3 cellular contexts compared by ENCODE assay signal in the genomic region with DNA sequence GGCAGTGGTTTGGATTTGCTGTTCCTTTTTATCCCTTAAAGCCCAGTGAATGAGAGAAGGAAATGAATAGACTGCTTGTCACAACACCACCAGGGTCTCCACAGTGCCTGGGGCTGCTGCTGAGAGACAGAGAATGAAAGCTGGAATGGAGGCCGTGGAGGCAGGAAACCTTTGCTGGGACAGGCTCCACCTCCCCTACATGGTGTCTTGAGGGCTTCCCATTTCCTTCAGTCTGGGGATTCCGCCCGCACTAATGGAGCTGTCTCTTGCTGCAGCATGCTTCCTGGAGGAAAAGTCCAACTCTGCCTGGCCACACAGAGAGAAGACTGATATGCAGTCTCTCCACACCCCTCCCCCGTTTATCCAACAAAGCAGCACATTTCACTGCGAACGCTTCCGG.
TF ChIP-seq lines count a peak whose summit lies in the region.

No MANE protein-coding gene starts in this region.

TF ChIP-seq in WTC11, 78 proteins besides CTCF, POLR2A, EP300 and RAD21:
- TF ChIP-seq ZNF138 (CRISPR knock-in tag; conservative IDR thresholded peaks at IDR 0.05) = no peak
- no peak for TF ChIP-seq NR2C2 (CRISPR knock-in tag; IDR thresholded peaks at IDR 0.05)
- TF ChIP-seq, protein P1, sequence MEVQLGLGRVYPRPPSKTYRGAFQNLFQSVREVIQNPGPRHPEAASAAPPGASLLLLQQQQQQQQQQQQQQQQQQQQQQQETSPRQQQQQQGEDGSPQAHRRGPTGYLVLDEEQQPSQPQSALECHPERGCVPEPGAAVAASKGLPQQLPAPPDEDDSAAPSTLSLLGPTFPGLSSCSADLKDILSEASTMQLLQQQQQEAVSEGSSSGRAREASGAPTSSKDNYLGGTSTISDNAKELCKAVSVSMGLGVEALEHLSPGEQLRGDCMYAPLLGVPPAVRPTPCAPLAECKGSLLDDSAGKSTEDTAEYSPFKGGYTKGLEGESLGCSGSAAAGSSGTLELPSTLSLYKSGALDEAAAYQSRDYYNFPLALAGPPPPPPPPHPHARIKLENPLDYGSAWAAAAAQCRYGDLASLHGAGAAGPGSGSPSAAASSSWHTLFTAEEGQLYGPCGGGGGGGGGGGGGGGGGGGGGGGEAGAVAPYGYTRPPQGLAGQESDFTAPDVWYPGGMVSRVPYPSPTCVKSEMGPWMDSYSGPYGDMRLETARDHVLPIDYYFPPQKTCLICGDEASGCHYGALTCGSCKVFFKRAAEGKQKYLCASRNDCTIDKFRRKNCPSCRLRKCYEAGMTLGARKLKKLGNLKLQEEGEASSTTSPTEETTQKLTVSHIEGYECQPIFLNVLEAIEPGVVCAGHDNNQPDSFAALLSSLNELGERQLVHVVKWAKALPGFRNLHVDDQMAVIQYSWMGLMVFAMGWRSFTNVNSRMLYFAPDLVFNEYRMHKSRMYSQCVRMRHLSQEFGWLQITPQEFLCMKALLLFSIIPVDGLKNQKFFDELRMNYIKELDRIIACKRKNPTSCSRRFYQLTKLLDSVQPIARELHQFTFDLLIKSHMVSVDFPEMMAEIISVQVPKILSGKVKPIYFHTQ (CRISPR knock-in tag; IDR thresholded peaks at IDR 0.05) = no peak
- no peak for TF ChIP-seq CREB1 (CRISPR knock-in tag; IDR thresholded peaks at IDR 0.05)
- TF ChIP-seq, protein P2, sequence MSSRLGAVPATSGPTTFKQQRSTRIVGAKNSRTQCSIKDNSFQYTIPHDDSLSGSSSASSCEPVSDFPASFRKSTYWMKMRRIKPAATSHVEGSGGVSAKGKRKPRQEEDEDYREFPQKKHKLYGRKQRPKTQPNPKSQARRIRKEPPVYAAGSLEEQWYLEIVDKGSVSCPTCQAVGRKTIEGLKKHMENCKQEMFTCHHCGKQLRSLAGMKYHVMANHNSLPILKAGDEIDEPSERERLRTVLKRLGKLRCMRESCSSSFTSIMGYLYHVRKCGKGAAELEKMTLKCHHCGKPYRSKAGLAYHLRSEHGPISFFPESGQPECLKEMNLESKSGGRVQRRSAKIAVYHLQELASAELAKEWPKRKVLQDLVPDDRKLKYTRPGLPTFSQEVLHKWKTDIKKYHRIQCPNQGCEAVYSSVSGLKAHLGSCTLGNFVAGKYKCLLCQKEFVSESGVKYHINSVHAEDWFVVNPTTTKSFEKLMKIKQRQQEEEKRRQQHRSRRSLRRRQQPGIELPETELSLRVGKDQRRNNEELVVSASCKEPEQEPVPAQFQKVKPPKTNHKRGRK (CRISPR knock-in tag; IDR thresholded peaks at IDR 0.05; ENCODE audit: borderline replicate concordance) = no peak
- no peak for TF ChIP-seq ETV6 (CRISPR knock-in tag; IDR thresholded peaks at IDR 0.05)
- TF ChIP-seq NR1H2 (CRISPR knock-in tag; IDR thresholded peaks at IDR 0.05) = no peak
- TF ChIP-seq KAT7 (CRISPR knock-in tag; IDR thresholded peaks at IDR 0.05; ENCODE audit: borderline replicate concordance) = no peak
- TF ChIP-seq FOXJ3 (CRISPR knock-in tag; IDR thresholded peaks at IDR 0.05; ENCODE audit: borderline replicate concordance) = no peak
- TF ChIP-seq IRF2 (CRISPR knock-in tag; IDR thresholded peaks at IDR 0.05; ENCODE audit: borderline replicate concordance, low read depth) = no peak
- TF ChIP-seq MYBL2 (CRISPR knock-in tag; IDR thresholded peaks at IDR 0.05) = no peak
- TF ChIP-seq HMGA2 (CRISPR knock-in tag; IDR thresholded peaks at IDR 0.05) = no peak
- no peak for TF ChIP-seq SMAD4 (CRISPR knock-in tag; IDR thresholded peaks at IDR 0.05)
- no peak for TF ChIP-seq ELF4 (CRISPR knock-in tag; IDR thresholded peaks at IDR 0.05; ENCODE audit: low read depth)
- TF ChIP-seq FOXK1 (CRISPR knock-in tag; IDR thresholded peaks at IDR 0.05) = no peak

TF ChIP-seq in H1, 55 proteins besides CTCF, POLR2A, EP300 and RAD21:
- no peak for TF ChIP-seq POU5F1 (IDR thresholded peaks at IDR 0.05; ENCODE audit: low read depth, low read length)
- no peak for TF ChIP-seq SIX5 (IDR thresholded peaks at IDR 0.05; ENCODE audit: low read depth, low read length)
- no peak for TF ChIP-seq MAFK (IDR thresholded peaks at IDR 0.05; ENCODE audit: low read depth, low read length)
- no peak for TF ChIP-seq JUND (IDR thresholded peaks at IDR 0.05; ENCODE audit: low read length)
- no peak for TF ChIP-seq CREB1 (IDR thresholded peaks at IDR 0.05)
- no peak for TF ChIP-seq CBX8 (IDR thresholded peaks at IDR 0.05; ENCODE audit: borderline replicate concordance, low read depth, low read length)
- TF ChIP-seq YY1 (IDR thresholded peaks at IDR 0.05; ENCODE audit: low read depth, low read length) = no peak
- TF ChIP-seq CHD1 (IDR thresholded peaks at IDR 0.05; ENCODE audit: low read depth, low read length) = no peak
- no peak for TF ChIP-seq SP1 (IDR thresholded peaks at IDR 0.05; ENCODE audit: low read depth, low read length)
- no peak for TF ChIP-seq CHD2 (IDR thresholded peaks at IDR 0.05; ENCODE audit: low read length)
- no peak for TF ChIP-seq GABPA (IDR thresholded peaks at IDR 0.05; ENCODE audit: borderline replicate concordance, insufficient read depth, low read length)

TF ChIP-seq in HepG2, 621 proteins besides CTCF, POLR2A, EP300 and RAD21:
- TF ChIP-seq MAZ (IDR thresholded peaks at IDR 0.05; ENCODE audit: borderline replicate concordance, low read depth, low read length) = no peak
- no peak for TF ChIP-seq MAZ (CRISPR knock-in tag; IDR thresholded peaks at IDR 0.05; ENCODE audit: low read depth)
- TF ChIP-seq, protein P3, sequence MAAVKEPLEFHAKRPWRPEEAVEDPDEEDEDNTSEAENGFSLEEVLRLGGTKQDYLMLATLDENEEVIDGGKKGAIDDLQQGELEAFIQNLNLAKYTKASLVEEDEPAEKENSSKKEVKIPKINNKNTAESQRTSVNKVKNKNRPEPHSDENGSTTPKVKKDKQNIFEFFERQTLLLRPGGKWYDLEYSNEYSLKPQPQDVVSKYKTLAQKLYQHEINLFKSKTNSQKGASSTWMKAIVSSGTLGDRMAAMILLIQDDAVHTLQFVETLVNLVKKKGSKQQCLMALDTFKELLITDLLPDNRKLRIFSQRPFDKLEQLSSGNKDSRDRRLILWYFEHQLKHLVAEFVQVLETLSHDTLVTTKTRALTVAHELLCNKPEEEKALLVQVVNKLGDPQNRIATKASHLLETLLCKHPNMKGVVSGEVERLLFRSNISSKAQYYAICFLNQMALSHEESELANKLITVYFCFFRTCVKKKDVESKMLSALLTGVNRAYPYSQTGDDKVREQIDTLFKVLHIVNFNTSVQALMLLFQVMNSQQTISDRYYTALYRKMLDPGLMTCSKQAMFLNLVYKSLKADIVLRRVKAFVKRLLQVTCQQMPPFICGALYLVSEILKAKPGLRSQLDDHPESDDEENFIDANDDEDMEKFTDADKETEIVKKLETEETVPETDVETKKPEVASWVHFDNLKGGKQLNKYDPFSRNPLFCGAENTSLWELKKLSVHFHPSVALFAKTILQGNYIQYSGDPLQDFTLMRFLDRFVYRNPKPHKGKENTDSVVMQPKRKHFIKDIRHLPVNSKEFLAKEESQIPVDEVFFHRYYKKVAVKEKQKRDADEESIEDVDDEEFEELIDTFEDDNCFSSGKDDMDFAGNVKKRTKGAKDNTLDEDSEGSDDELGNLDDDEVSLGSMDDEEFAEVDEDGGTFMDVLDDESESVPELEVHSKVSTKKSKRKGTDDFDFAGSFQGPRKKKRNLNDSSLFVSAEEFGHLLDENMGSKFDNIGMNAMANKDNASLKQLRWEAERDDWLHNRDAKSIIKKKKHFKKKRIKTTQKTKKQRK (IDR thresholded peaks at IDR 0.05; ENCODE audit: low read length) = no peak
- no peak for TF ChIP-seq HNRNPUL1 (IDR thresholded peaks at IDR 0.05; ENCODE audit: low read depth, low read length)
- TF ChIP-seq, protein P4, sequence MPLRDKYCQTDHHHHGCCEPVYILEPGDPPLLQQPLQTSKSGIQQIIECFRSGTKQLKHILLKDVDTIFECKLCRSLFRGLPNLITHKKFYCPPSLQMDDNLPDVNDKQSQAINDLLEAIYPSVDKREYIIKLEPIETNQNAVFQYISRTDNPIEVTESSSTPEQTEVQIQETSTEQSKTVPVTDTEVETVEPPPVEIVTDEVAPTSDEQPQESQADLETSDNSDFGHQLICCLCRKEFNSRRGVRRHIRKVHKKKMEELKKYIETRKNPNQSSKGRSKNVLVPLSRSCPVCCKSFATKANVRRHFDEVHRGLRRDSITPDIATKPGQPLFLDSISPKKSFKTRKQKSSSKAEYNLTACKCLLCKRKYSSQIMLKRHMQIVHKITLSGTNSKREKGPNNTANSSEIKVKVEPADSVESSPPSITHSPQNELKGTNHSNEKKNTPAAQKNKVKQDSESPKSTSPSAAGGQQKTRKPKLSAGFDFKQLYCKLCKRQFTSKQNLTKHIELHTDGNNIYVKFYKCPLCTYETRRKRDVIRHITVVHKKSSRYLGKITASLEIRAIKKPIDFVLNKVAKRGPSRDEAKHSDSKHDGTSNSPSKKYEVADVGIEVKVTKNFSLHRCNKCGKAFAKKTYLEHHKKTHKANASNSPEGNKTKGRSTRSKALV (CRISPR knock-in tag; IDR thresholded peaks at IDR 0.05) = no peak
- TF ChIP-seq ZBTB20 (CRISPR knock-in tag; IDR thresholded peaks at IDR 0.05; ENCODE audit: borderline replicate concordance, low read depth) = no peak
- no peak for TF ChIP-seq NFIB (CRISPR knock-in tag; IDR thresholded peaks at IDR 0.05; ENCODE audit: borderline replicate concordance)
- TF ChIP-seq, protein P5, sequence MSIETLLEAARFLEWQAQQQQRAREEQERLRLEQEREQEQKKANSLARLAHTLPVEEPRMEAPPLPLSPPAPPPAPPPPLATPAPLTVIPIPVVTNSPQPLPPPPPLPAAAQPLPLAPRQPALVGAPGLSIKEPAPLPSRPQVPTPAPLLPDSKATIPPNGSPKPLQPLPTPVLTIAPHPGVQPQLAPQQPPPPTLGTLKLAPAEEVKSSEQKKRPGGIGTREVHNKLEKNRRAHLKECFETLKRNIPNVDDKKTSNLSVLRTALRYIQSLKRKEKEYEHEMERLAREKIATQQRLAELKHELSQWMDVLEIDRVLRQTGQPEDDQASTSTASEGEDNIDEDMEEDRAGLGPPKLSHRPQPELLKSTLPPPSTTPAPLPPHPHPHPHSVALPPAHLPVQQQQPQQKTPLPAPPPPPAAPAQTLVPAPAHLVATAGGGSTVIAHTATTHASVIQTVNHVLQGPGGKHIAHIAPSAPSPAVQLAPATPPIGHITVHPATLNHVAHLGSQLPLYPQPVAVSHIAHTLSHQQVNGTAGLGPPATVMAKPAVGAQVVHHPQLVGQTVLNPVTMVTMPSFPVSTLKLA (IDR thresholded peaks at IDR 0.05) = no peak
- no peak for TF ChIP-seq NBN (conservative IDR thresholded peaks at IDR 0.05)
- no peak for TF ChIP-seq ASH2L (IDR thresholded peaks at IDR 0.05; ENCODE audit: insufficient read length, low read depth, low read length)
- TF ChIP-seq, protein P6, sequence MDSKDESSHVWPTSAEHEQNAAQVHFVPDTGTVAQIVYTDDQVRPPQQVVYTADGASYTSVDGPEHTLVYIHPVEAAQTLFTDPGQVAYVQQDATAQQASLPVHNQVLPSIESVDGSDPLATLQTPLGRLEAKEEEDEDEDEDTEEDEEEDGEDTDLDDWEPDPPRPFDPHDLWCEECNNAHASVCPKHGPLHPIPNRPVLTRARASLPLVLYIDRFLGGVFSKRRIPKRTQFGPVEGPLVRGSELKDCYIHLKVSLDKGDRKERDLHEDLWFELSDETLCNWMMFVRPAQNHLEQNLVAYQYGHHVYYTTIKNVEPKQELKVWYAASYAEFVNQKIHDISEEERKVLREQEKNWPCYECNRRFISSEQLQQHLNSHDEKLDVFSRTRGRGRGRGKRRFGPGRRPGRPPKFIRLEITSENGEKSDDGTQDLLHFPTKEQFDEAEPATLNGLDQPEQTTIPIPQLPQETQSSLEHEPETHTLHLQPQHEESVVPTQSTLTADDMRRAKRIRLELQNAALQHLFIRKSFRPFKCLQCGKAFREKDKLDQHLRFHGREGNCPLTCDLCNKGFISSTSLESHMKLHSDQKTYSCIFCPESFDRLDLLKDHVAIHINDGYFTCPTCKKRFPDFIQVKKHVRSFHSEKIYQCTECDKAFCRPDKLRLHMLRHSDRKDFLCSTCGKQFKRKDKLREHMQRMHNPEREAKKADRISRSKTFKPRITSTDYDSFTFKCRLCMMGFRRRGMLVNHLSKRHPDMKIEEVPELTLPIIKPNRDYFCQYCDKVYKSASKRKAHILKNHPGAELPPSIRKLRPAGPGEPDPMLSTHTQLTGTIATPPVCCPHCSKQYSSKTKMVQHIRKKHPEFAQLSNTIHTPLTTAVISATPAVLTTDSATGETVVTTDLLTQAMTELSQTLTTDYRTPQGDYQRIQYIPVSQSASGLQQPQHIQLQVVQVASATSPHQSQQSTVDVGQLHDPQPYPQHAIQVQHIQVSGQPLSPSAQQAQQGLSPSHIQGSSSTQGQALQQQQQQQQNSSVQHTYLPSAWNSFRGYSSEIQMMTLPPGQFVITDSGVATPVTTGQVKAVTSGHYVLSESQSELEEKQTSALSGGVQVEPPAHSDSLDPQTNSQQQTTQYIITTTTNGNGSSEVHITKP (CRISPR knock-in tag; IDR thresholded peaks at IDR 0.05; ENCODE audit: low read depth) = no peak
- no peak for TF ChIP-seq AKAP8 (CRISPR knock-in tag; IDR thresholded peaks at IDR 0.05)
- TF ChIP-seq ZNF772 (CRISPR knock-in tag; IDR thresholded peaks at IDR 0.05) = no peak
